Comparison of ENCODE assay signal across 20 cellular contexts in the genomic region with DNA sequence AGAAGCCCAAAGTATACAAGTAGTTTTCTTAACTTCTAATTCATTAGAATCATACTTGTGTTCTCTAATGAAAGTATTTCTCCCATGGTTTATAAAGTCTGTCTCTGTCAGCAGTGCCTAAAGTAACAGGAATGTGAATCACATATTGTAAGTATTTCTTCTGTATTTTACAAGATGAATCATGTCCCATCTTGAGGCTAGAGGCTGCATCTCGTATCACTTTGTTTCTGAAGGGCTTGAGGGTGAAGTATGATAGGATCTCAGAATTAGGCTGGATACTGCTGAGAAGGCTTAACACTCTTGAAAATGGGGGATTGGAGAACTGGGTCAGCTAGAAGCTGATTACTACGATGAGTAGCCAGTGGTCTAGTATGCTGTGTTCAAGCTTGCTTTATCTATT.
DNase-seq lines count a peak whose midpoint lies in the region; ATAC-seq and TF ChIP-seq lines count a peak whose summit lies in the region.
"Had no signal": no experiment of that assay in that cellular context is flagged by ENCODE, and none has a peak within 500 bp of the region (broad histone marks: within the 10 kb centered on the region; RNA-seq: fewer than 3 reads in every experiment).

No MANE protein-coding gene starts in this region.

- CTCF ChIA-PET in RWPE1 (lab: Yijun Ruan, JAX): no interaction called here
- CTCF ChIA-PET in CD8-positive, alpha-beta T cell (lab: Charles Lee): no interaction called here

- H3K4me3 Mint-ChIP-seq in CD8-positive, alpha-beta T cell: no peak overlapping the region
- H3K4me3 Mint-ChIP-seq: natural killer cell treated with Interleukin-12 subunit alpha and Interleukin-12 subunit beta and Interleukin-15 and Interleukin-18, amount 100 ng/mL, for 72 hours; stimulated activated effector memory CD8-positive, alpha-beta T cell treated with anti-CD3 and anti-CD28 coated beads, Interleukin-12 subunit alpha, Interleukin-12 subunit beta, amount 100 ng/mL, for 72 hours had no signal

- no peaks in the 10 kb centered on the region for H4K20me1 ChIP-seq in smooth muscle cell (ENCODE audit: low read depth)

- H3K27ac ChIP-seq in RWPE1: no peak overlapping the region
- H3K27ac ChIP-seq in smooth muscle cell (ENCODE audit: low read depth): peak overlapping the region; percentile 70
- H3K27ac ChIP-seq in CD8-positive, alpha-beta T cell (ENCODE audit: low read depth, low read length): no peak overlapping the region
- H3K27ac ChIP-seq: colonic mucosa, prostate gland had no signal

- H3K4me1 Mint-ChIP-seq in CD8-positive, alpha-beta T cell (ENCODE audit: low read depth): no peaks in the 10 kb centered on the region
- H3K4me1 Mint-ChIP-seq: stimulated activated effector memory CD8-positive, alpha-beta T cell treated with anti-CD3 and anti-CD28 coated beads, Interleukin-12 subunit alpha, Interleukin-12 subunit beta, amount 100 ng/mL, for 72 hours had no signal

- no peak for ATAC-seq in CD8-positive, alpha-beta T cell
- ATAC-seq: natural killer cell treated with Interleukin-12 subunit alpha and Interleukin-12 subunit beta and Interleukin-15 and Interleukin-18, amount 100 ng/mL, for 72 hours; stimulated activated effector memory CD8-positive, alpha-beta T cell treated with anti-CD3 and anti-CD28 coated beads, Interleukin-12 subunit alpha, Interleukin-12 subunit beta, amount 100 ng/mL, for 72 hours had no signal

- H3K36me3 ChIP-seq in smooth muscle cell (ENCODE audit: low read depth) (no peaks in the 10 kb centered on the region), MG63 (no peaks in the 10 kb centered on the region)
- H3K36me3 ChIP-seq in CD8-positive, alpha-beta T cell (ENCODE audit: insufficient read depth, low read length): no peaks in the 10 kb centered on the region
- H3K36me3 ChIP-seq: colonic mucosa, prostate gland had no signal

- no peak overlapping the region for H3K27ac Mint-ChIP-seq in CD8-positive, alpha-beta T cell
- H3K27ac Mint-ChIP-seq: natural killer cell treated with Interleukin-12 subunit alpha and Interleukin-12 subunit beta and Interleukin-15 and Interleukin-18, amount 100 ng/mL, for 72 hours; stimulated activated effector memory CD8-positive, alpha-beta T cell treated with anti-CD3 and anti-CD28 coated beads, Interleukin-12 subunit alpha, Interleukin-12 subunit beta, amount 100 ng/mL, for 72 hours had no signal

- no peaks in the 10 kb centered on the region for H3K27me3 ChIP-seq in smooth muscle cell (ENCODE audit: low read depth)
- no peaks in the 10 kb centered on the region for H3K27me3 ChIP-seq in CD8-positive, alpha-beta T cell (ENCODE audit: insufficient read depth, low read length)
- no peaks in the 10 kb centered on the region for H3K27me3 ChIP-seq in MG63
- H3K27me3 ChIP-seq: colonic mucosa had no signal

- no peaks in the 10 kb centered on the region for H3K79me2 ChIP-seq in smooth muscle cell (ENCODE audit: low read depth)

- H3K36me3 Mint-ChIP-seq in CD8-positive, alpha-beta T cell: no peaks in the 10 kb centered on the region
- H3K36me3 Mint-ChIP-seq: natural killer cell treated with Interleukin-12 subunit alpha and Interleukin-12 subunit beta and Interleukin-15 and Interleukin-18, amount 100 ng/mL, for 72 hours; stimulated activated effector memory CD8-positive, alpha-beta T cell treated with anti-CD3 and anti-CD28 coated beads, Interleukin-12 subunit alpha, Interleukin-12 subunit beta, amount 100 ng/mL, for 72 hours had no signal

- H3K9ac ChIP-seq in smooth muscle cell (ENCODE audit: low read depth): no peak overlapping the region

- H2AFZ ChIP-seq in smooth muscle cell (ENCODE audit: low read depth): no peak overlapping the region

- H3K4me3 ChIP-seq in smooth muscle cell: no peak overlapping the region
- H3K4me3 ChIP-seq in CD8-positive, alpha-beta T cell (ENCODE audit: low read depth, low read length): no peak overlapping the region
- no peak overlapping the region for H3K4me3 ChIP-seq in MG63
- H3K4me3 ChIP-seq: colonic mucosa, prostate gland had no signal

- WGBS in smooth muscle cell (ENCODE audit: low lambda C conversion rate): 23% methylated on average over 2 of the region's 2 CpGs

- H3K9me3 Mint-ChIP-seq in CD8-positive, alpha-beta T cell: no peaks in the 10 kb centered on the region

- peaks cover 4% of the 10 kb centered on the region for H3K27me3 Mint-ChIP-seq in CD8-positive, alpha-beta T cell (ENCODE audit: low read depth)

- H3K9me3 ChIP-seq in smooth muscle cell (replicated peaks; ENCODE audit: low read depth) (no peaks in the 10 kb centered on the region), MG63 (peaks cover 4% of the 10 kb centered on the region; the same call in 1 of the 2 replicates)
- no peaks in the 10 kb centered on the region for H3K9me3 ChIP-seq in CD8-positive, alpha-beta T cell (ENCODE audit: low read length)
- H3K9me3 ChIP-seq: colonic mucosa, prostate gland had no signal

- DNase-seq in GM04504 (ENCODE audit: low read depth): peak; percentile 51
- DNase-seq in RWPE1 (ENCODE audit: low spot score): peak; percentile 53
- peak; percentile 65 for DNase-seq in fibroblast of peridontal ligament (ENCODE audit: extremely low read depth)
- DNase-seq in smooth muscle cell (lab: John Stamatoyannopoulos, UW; ENCODE audit: unreplicated experiment): no peak
- no peak for DNase-seq in CD8-positive, alpha-beta T cell
- no peak for DNase-seq in globus pallidus (ENCODE audit: low spot score)
- no peak for DNase-seq in MG63
- DNase-seq: activated CD4-positive, alpha-beta T cell treated with anti-CD3 and anti-CD28 coated beads for 1 hour; activated gamma-delta T cell treated with Interleukin-2 at 50 U/mL for 16 hours; anterior cingulate cortex; colonic mucosa; DMS79; MV-4-11; NCI-H2107; NCI-H748 treated with DMSO at 0.1 percent for 48 hours; stimulated activated CD4-positive, alpha-beta T cell treated with anti-CD3 and anti-CD28 coated beads, Interleukin-12 subunit alpha, Interleukin-12 subunit beta, amount 100 ng/mL, for 4 hours; trophoblast cell had no signal

- TF ChIP-seq CTCF in RWPE1 (conservative IDR thresholded peaks at IDR 0.05; ENCODE audit: low read depth) (no peak), smooth muscle cell (IDR thresholded peaks at IDR 0.05; ENCODE audit: borderline replicate concordance, insufficient read depth, poor library complexity, severe bottlenecking) (no peak)
- no peak for TF ChIP-seq CTCF in CD8-positive, alpha-beta T cell (IDR thresholded peaks at IDR 0.05)

- H3F3A ChIP-seq in smooth muscle cell (ENCODE audit: low read depth): peaks cover 5% of the 10 kb centered on the region

- intact Hi-C loops in CD8-positive, alpha-beta T cell (cut with DNase I, micrococcal nuclease): no loop called here

- H3K4me1 ChIP-seq in smooth muscle cell (ENCODE audit: low read depth): no peaks in the 10 kb centered on the region
- no peaks in the 10 kb centered on the region for H3K4me1 ChIP-seq in CD8-positive, alpha-beta T cell (ENCODE audit: insufficient read depth, low read length)
- H3K4me1 ChIP-seq: colonic mucosa, prostate gland had no signal

- H3K4me2 ChIP-seq in smooth muscle cell: peak overlapping the region; percentile 55

- POLR2A ChIA-PET in RWPE1 (lab: Yijun Ruan, JAX; ENCODE audit: low non-redundant PET): no interaction called here
- POLR2A ChIA-PET in CD8-positive, alpha-beta T cell (lab: Charles Lee): no interaction called here

Comparison
In these comparisons a context has a peak if more than half of its experiments do, and no peak if none do; other contexts are left out.
1. DNase-seq: peak in GM04504 (single experiment), RWPE1 (single experiment) and fibroblast of peridontal ligament (single experiment); none in smooth muscle cell (single experiment), CD8-positive, alpha-beta T cell (0 of 7), globus pallidus (single experiment) and MG63 (single experiment).